Comparison of ENCODE assay signal across 24 cellular contexts in genomic region chr3:75218577-75218976, GRCh38.
"Had no signal": no experiment of that assay in that cellular context is flagged by ENCODE, and none has a peak within 500 bp of the region (broad histone marks: within the 10 kb centered on the region; RNA-seq: fewer than 3 reads in every experiment).

No MANE protein-coding gene starts in this region.

- H3K9me3 ChIP-seq: esophagus muscularis mucosa, gastroesophageal sphincter, pancreas, suprapubic skin, thyroid gland, upper lobe of left lung, uterus had no signal

- H3K4me1 Mint-ChIP-seq: naive B cell; nephron; stimulated activated effector memory CD8-positive, alpha-beta T cell treated with anti-CD3 and anti-CD28 coated beads, Interleukin-12 subunit alpha, Interleukin-12 subunit beta, amount 100 ng/mL, for 72 hours had no signal

- FAIRE-seq: pancreas, small intestine had no signal

- H3K4me1 ChIP-seq: esophagus muscularis mucosa, gastroesophageal sphincter, pancreas, suprapubic skin, thyroid gland, upper lobe of left lung, uterus had no signal

- H3K27ac ChIP-seq: epithelial cell of prostate, esophagus muscularis mucosa, gastroesophageal sphincter, pancreas, suprapubic skin, thyroid gland, upper lobe of left lung, uterus had no signal

- H3K36me3 Mint-ChIP-seq: naive B cell; stimulated activated effector memory CD8-positive, alpha-beta T cell treated with anti-CD3 and anti-CD28 coated beads, Interleukin-12 subunit alpha, Interleukin-12 subunit beta, amount 100 ng/mL, for 72 hours had no signal

- H3K4me3 Mint-ChIP-seq: effector memory CD8-positive, alpha-beta T cell; nephron; stimulated activated effector memory CD8-positive, alpha-beta T cell treated with anti-CD3 and anti-CD28 coated beads, Interleukin-12 subunit alpha, Interleukin-12 subunit beta, amount 100 ng/mL, for 72 hours had no signal

- DNase-seq: effector memory CD8-positive, alpha-beta T cell; kidney; left cardiac atrium; left ventricle myocardium superior; mesendoderm; naive B cell; occipital lobe; pancreas; right cardiac atrium; small intestine; stimulated activated CD4-positive, alpha-beta T cell treated with anti-CD3 and anti-CD28 coated beads, Interleukin-2, amount 100 ng/mL, for 48 hours; stimulated activated CD8-positive, alpha-beta memory T cell treated with anti-CD3 and anti-CD28 coated beads, Interleukin-4, amount 100 ng/mL, for 48 hours; stimulated activated naive CD8-positive, alpha-beta T cell treated with anti-CD3 and anti-CD28 coated beads, Interleukin-15, Interleukin-2, amounts not matched to agents 100 U/mL and 50 U/mL, for 24 hours; thyroid gland; upper lobe of left lung; uterus had no signal

- H3K27me3 ChIP-seq: gastroesophageal sphincter, pancreas, suprapubic skin, thyroid gland, upper lobe of left lung, uterus had no signal

- H3K36me3 ChIP-seq: esophagus muscularis mucosa, gastroesophageal sphincter, pancreas, suprapubic skin, thyroid gland, upper lobe of left lung, uterus had no signal

- H3K4me3 ChIP-seq: esophagus muscularis mucosa, gastroesophageal sphincter, lung, pancreas, suprapubic skin, thyroid gland, upper lobe of left lung, uterus had no signal

- ATAC-seq: effector memory CD8-positive, alpha-beta T cell; gastroesophageal sphincter; left cardiac atrium; left ventricle myocardium superior; pancreas; right cardiac atrium; stimulated activated effector memory CD8-positive, alpha-beta T cell treated with anti-CD3 and anti-CD28 coated beads, Interleukin-12 subunit alpha, Interleukin-12 subunit beta, amount 100 ng/mL, for 72 hours; stimulated activated naive CD8-positive, alpha-beta T cell treated with anti-CD3 and anti-CD28 coated beads, Interleukin-15, Interleukin-2, amounts not matched to agents 100 U/mL and 50 U/mL, for 24 hours had no signal

- H3K27me3 Mint-ChIP-seq: effector memory CD8-positive, alpha-beta T cell; naive B cell; progenitor cell of endocrine pancreas had no signal

- H3K27ac Mint-ChIP-seq: effector memory CD8-positive, alpha-beta T cell; naive B cell; nephron; progenitor cell of endocrine pancreas; stimulated activated effector memory CD8-positive, alpha-beta T cell treated with anti-CD3 and anti-CD28 coated beads, Interleukin-12 subunit alpha, Interleukin-12 subunit beta, amount 100 ng/mL, for 72 hours had no signal
